ENCODE assay signal across 8 cellular contexts in genomic region chrX:153662266-153662665, GRCh38. TPM values are rescaled to one million over a fixed set of nuclear protein-coding genes. Genes with fewer than 3 reads are reported as not detected.
DNase-seq lines count a peak whose midpoint lies in the region; ATAC-seq and TF ChIP-seq lines count a peak whose summit lies in the region.

No MANE protein-coding gene starts in this region.

- peaks cover 0 to 31% (median 6%) of the 10 kb centered on the region in 3 donors for H3K27me3 ChIP-seq in gastrocnemius medialis

- intact Hi-C loops in gastrocnemius medialis (cut with DNase I; ENCODE audit: low total_unique reads): loop anchor here (10.0 kb wide), 1 partner anchor 707 kb away; no protein-coding TSS in a partner anchor

- ATAC-seq in gastrocnemius medialis: no peak

- H3K27ac ChIP-seq in gastrocnemius medialis: no peak overlapping the region

- peak; percentile 51 for DNase-seq in activated gamma-delta T cell treated with Interleukin-2 at 50 U/mL for 16 hours
- DNase-seq in activated gamma-delta T cell (lab: John Stamatoyannopoulos, UW): no peak
- DNase-seq in activated CD8-positive, alpha-beta memory T cell treated with anti-CD3 and anti-CD28 coated beads, Interleukin-2, amount 50 U/mL, for 48 hours: peak; percentile 72
- peak; percentile 35 for DNase-seq in fibroblast of pulmonary artery (ENCODE audit: low read depth)
- DNase-seq in gastrocnemius medialis: peak; percentile 6 to 38
- no peak for DNase-seq in amniotic stem cell (lab: John Stamatoyannopoulos, UW)
- no peak for DNase-seq in cortex of kidney (lab: John Stamatoyannopoulos, UW)
- DNase-seq in NOMO-1 treated with DMSO at 0.1 percent for 48 hours (lab: John Stamatoyannopoulos, UW; ENCODE audit: unreplicated experiment): no peak

- H3K4me3 ChIP-seq in fibroblast of pulmonary artery (replicated peaks; ENCODE audit: low read depth, low read length): no peak overlapping the region
- H3K4me3 ChIP-seq in gastrocnemius medialis: no peak overlapping the region

- TF ChIP-seq CTCF in fibroblast of pulmonary artery (IDR thresholded peaks at IDR 0.05; ENCODE audit: low read length, missing control alignments) (peak; percentile 38), gastrocnemius medialis (IDR thresholded peaks at IDR 0.05 in 4 of 5, conservative IDR thresholded peaks at IDR 0.05 in 1 of 5) (peak in 2 of 5 experiments; percentile 31 to 57)

- H3K36me3 ChIP-seq in gastrocnemius medialis: no peaks in the 10 kb centered on the region

- no peak for TF ChIP-seq POLR2A in gastrocnemius medialis (IDR thresholded peaks at IDR 0.05)

- H3K4me1 ChIP-seq in gastrocnemius medialis: no peaks in the 10 kb centered on the region

- in situ Hi-C loops in gastrocnemius medialis (cut with MboI; ENCODE audit: low sequenced_read_pairs in 4 of 4): loop anchor here (10.0 to 25.0 kb wide), 3 partner anchors 107 to 700 kb away; no protein-coding TSS in a partner anchor

- no peaks in the 10 kb centered on the region for H3K9me3 ChIP-seq in gastrocnemius medialis

RNA-seq across cellular contexts. Expression of gene PNCK, which starts 11.3 kb away (rescaled TPM):
- 1 to 10 TPM in 1 of 4 donors, under 1 TPM in 1, not detected in 2; 0.98 to 1.6 TPM for total RNA-seq in gastrocnemius medialis

RNA-seq across cellular contexts. Expression of gene DUSP9, which starts 15.3 kb away (rescaled TPM):
- not detected for total RNA-seq in gastrocnemius medialis

RNA-seq across cellular contexts. Expression of gene SLC6A8, which starts 25.5 kb away (rescaled TPM):
- total RNA-seq in gastrocnemius medialis: 10 to 100 TPM; 40.1 to 78.1 (median 45.0) TPM

Comparison
In these comparisons a context has a peak if more than half of its experiments do, and no peak if none do; other contexts are left out.
1. DNase-seq: peak in activated gamma-delta T cell treated with Interleukin-2 at 50 U/mL for 16 hours (single experiment), activated CD8-positive, alpha-beta memory T cell treated with anti-CD3 and anti-CD28 coated beads, Interleukin-2, amount 50 U/mL, for 48 hours (single experiment), fibroblast of pulmonary artery (single experiment) and gastrocnemius medialis (2 of 2); none in activated gamma-delta T cell (single experiment), amniotic stem cell (single experiment), cortex of kidney (single experiment) and NOMO-1 treated with DMSO at 0.1 percent for 48 hours (single experiment).